28 cellular contexts compared by ENCODE assay signal in genomic region chr15:62904511-62904910, GRCh38.
DNase-seq lines count a peak whose midpoint lies in the region; ATAC-seq, FAIRE-seq and TF ChIP-seq lines count a peak whose summit lies in the region.
"Had no signal": no experiment of that assay in that cellular context is flagged by ENCODE, and none has a peak within 500 bp of the region (broad histone marks: within the 10 kb centered on the region; RNA-seq: fewer than 3 reads in every experiment).

No MANE protein-coding gene starts in this region.

- peak overlapping the region; percentile 3 for H3K27ac Mint-ChIP-seq in astrocyte (ENCODE audit: unreplicated experiment)
- H3K27ac Mint-ChIP-seq: activated CD4-positive, alpha-beta memory T cell treated with anti-CD3 and anti-CD28 coated beads, Interleukin-2, amount 10 ng/mL, durations not matched to agents 7 days and 5 days; activated naive CD8-positive, alpha-beta T cell; CD4-positive, CD25-positive, alpha-beta regulatory T cell; stimulated activated memory B cell treated with anti-CD40 and anti-IgM and Interleukin-4, amounts not matched to agents 10 μg/mL and 1 μg/mL and 100 μg/mL, for 72 hours; WTC11 had no signal

- H3K27me3 ChIP-seq in astrocyte (ENCODE audit: insufficient read depth, low read length), result no peaks in the 10 kb centered on the region
- no peaks in the 10 kb centered on the region for H3K27me3 ChIP-seq in liver (ENCODE audit: control insufficient read depth in 4 of 4, insufficient read depth in 4 of 4, low read length in 3 of 4)
- H3K27me3 ChIP-seq: heart right ventricle, spleen, suprapubic skin, uterus had no signal

- no peak for FAIRE-seq in astrocyte (lab: Jason Lieb, UNC)
- FAIRE-seq: endothelial cell of umbilical vein had no signal

- no peaks in the 10 kb centered on the region for H4K20me1 ChIP-seq in astrocyte (ENCODE audit: insufficient read depth, low read length)

- TF ChIP-seq RAD21 in liver (IDR thresholded peaks at IDR 0.05), result peak in 1 of 2 donors; percentile 86

- H3K27me3 Mint-ChIP-seq in astrocyte (ENCODE audit: low read depth, unreplicated experiment), result no peaks in the 10 kb centered on the region
- H3K27me3 Mint-ChIP-seq: activated CD4-positive, alpha-beta memory T cell treated with anti-CD3 and anti-CD28 coated beads, Interleukin-2, amount 10 ng/mL, durations not matched to agents 7 days and 5 days; stimulated activated memory B cell treated with anti-CD40 and anti-IgM and Interleukin-4, amounts not matched to agents 10 μg/mL and 1 μg/mL and 100 μg/mL, for 72 hours had no signal

- no peaks in the 10 kb centered on the region for H3K36me3 Mint-ChIP-seq in astrocyte (ENCODE audit: low read depth, unreplicated experiment)
- H3K36me3 Mint-ChIP-seq: activated naive CD8-positive, alpha-beta T cell; CD4-positive, CD25-positive, alpha-beta regulatory T cell; stimulated activated memory B cell treated with anti-CD40 and anti-IgM and Interleukin-4, amounts not matched to agents 10 μg/mL and 1 μg/mL and 100 μg/mL, for 72 hours; WTC11 had no signal

- H3K9me3 ChIP-seq in astrocyte (ENCODE audit: insufficient read depth, low read depth, low read length) (no peaks in the 10 kb centered on the region), liver (ENCODE audit: control insufficient read depth in 4 of 4, low read length in 3 of 4) (no peaks in the 10 kb centered on the region)
- H3K9me3 ChIP-seq: heart right ventricle, spleen, suprapubic skin, uterus had no signal

- H3K4me2 ChIP-seq in astrocyte (ENCODE audit: low read length), result no peak overlapping the region

- H3K4me3 Mint-ChIP-seq in astrocyte (ENCODE audit: unreplicated experiment), result no peak overlapping the region
- H3K4me3 Mint-ChIP-seq: activated CD4-positive, alpha-beta memory T cell treated with anti-CD3 and anti-CD28 coated beads, Interleukin-2, amount 10 ng/mL, durations not matched to agents 7 days and 5 days; activated naive CD8-positive, alpha-beta T cell; CD4-positive, CD25-positive, alpha-beta regulatory T cell; stimulated activated memory B cell treated with anti-CD40 and anti-IgM and Interleukin-4, amounts not matched to agents 10 μg/mL and 1 μg/mL and 100 μg/mL, for 72 hours; WTC11 had no signal

- H2AFZ ChIP-seq in astrocyte (ENCODE audit: low read depth, low read length), result no peak overlapping the region

- ATAC-seq in GM21529 (IDR thresholded peaks at IDR 0.05; ENCODE audit: unreplicated experiment), result no peak
- no peak for ATAC-seq in HG02981 (IDR thresholded peaks at IDR 0.05; ENCODE audit: unreplicated experiment)
- ATAC-seq: heart right ventricle; left colon; Right ventricle myocardium inferior; stimulated activated memory B cell treated with anti-CD40 and anti-IgM and Interleukin-4, amounts not matched to agents 10 μg/mL and 1 μg/mL and 100 μg/mL, for 72 hours; WTC11 had no signal

- peaks cover 22% of the 10 kb centered on the region for H3K4me1 Mint-ChIP-seq in astrocyte (ENCODE audit: low read depth, unreplicated experiment)
- H3K4me1 Mint-ChIP-seq: activated CD4-positive, alpha-beta memory T cell treated with anti-CD3 and anti-CD28 coated beads, Interleukin-2, amount 10 ng/mL, durations not matched to agents 7 days and 5 days; CD4-positive, CD25-positive, alpha-beta regulatory T cell; stimulated activated memory B cell treated with anti-CD40 and anti-IgM and Interleukin-4, amounts not matched to agents 10 μg/mL and 1 μg/mL and 100 μg/mL, for 72 hours had no signal

- H3K27ac ChIP-seq in astrocyte (ENCODE audit: low read depth, low read length), result no peak overlapping the region
- H3K27ac ChIP-seq in liver (ENCODE audit: low read depth in 1 of 2, low read length in 2 of 2), result no peak overlapping the region
- H3K27ac ChIP-seq: heart right ventricle, spleen, suprapubic skin, uterus had no signal

- H3K36me3 ChIP-seq in astrocyte (ENCODE audit: insufficient read depth, low read length) (no peaks in the 10 kb centered on the region), liver (ENCODE audit: control insufficient read depth in 4 of 4, insufficient read depth in 3 of 4, low read depth in 1 of 4, low read length in 3 of 4) (no peaks in the 10 kb centered on the region)
- H3K36me3 ChIP-seq: heart right ventricle, spleen, suprapubic skin, uterus had no signal

- H3K4me3 ChIP-seq in AG09309 (ENCODE audit: control insufficient read depth, low read depth, low read length) (no peak overlapping the region), astrocyte (ENCODE audit: insufficient read depth, low read depth, low read length) (no peak overlapping the region), liver (ENCODE audit: low read depth in 1 of 3, low read length in 3 of 3) (no peak overlapping the region)
- H3K4me3 ChIP-seq: heart right ventricle, spleen, suprapubic skin, uterus had no signal

- no peaks in the 10 kb centered on the region for H3K9me3 Mint-ChIP-seq in astrocyte (ENCODE audit: unreplicated experiment)
- H3K9me3 Mint-ChIP-seq: activated CD4-positive, alpha-beta memory T cell treated with anti-CD3 and anti-CD28 coated beads, Interleukin-2, amount 10 ng/mL, durations not matched to agents 7 days and 5 days; CD4-positive, CD25-positive, alpha-beta regulatory T cell; stimulated activated memory B cell treated with anti-CD40 and anti-IgM and Interleukin-4, amounts not matched to agents 10 μg/mL and 1 μg/mL and 100 μg/mL, for 72 hours had no signal

- H3K9ac ChIP-seq in astrocyte (ENCODE audit: low read length) (no peak overlapping the region), liver (ENCODE audit: low read depth in 1 of 2, low read length in 2 of 2) (no peak overlapping the region)

- 88% methylated on average over 6 of the region's 6 CpGs for whole genome bisulfite sequencing in liver

- no peaks in the 10 kb centered on the region for H3K4me1 ChIP-seq in astrocyte (ENCODE audit: insufficient read depth, low read length)
- H3K4me1 ChIP-seq in liver (ENCODE audit: control insufficient read depth in 4 of 4, insufficient read depth in 4 of 4, low read length in 3 of 4), result peaks cover 0 to 5% (median under 1%) of the 10 kb centered on the region in 4 donors
- H3K4me1 ChIP-seq: spleen had no signal

- TF ChIP-seq CTCF in AG09309 (IDR thresholded peaks at IDR 0.05; ENCODE audit: control insufficient read depth, insufficient read depth, low read depth, low read length, missing control alignments), result peak; percentile 72
- TF ChIP-seq CTCF in astrocyte (IDR thresholded peaks at IDR 0.05; ENCODE audit: insufficient read depth, low read depth, low read length), result no peak
- peak; percentile 25 for TF ChIP-seq CTCF in liver (IDR thresholded peaks at IDR 0.05; ENCODE audit: low read depth, low read length, missing input control)

- DNase-seq in AG09309 (ENCODE audit: low read depth), result no peak
- peak; percentile 28 for DNase-seq in GM19238 (ENCODE audit: insufficient read length, low spot score)
- DNase-seq in astrocyte (ENCODE audit: low read depth), result no peak
- no peak for DNase-seq in inferior parietal cortex (ENCODE audit: extremely low spot score)
- DNase-seq: activated CD4-positive, alpha-beta memory T cell treated with anti-CD3 and anti-CD28 coated beads, Interleukin-2, amount 10 ng/mL, durations not matched to agents 7 days and 5 days; aorta; CD4-positive, CD25-positive, alpha-beta regulatory T cell; EL; heart right ventricle; left colon; mesendoderm; NCI-H1417 treated with DMSO at 0.1 percent for 48 hours; NCI-H2081 treated with DMSO at 0.1 percent for 48 hours; OCI-M1; retina; spleen; stimulated activated CD4-positive, alpha-beta T cell treated with anti-CD3 and anti-CD28 coated beads, Interleukin-4, amount 100 ng/mL, for 1 hour; T1000; uterus had no signal

- no peaks in the 10 kb centered on the region for H3K79me2 ChIP-seq in astrocyte (ENCODE audit: insufficient read depth, low read length)

TF ChIP-seq in liver, 16 proteins besides CTCF, POLR2A, EP300 and RAD21 (continues in another document):
- TF ChIP-seq ZBTB33 (IDR thresholded peaks at IDR 0.05) (no peak), REST (IDR thresholded peaks at IDR 0.05) (no peak), YY1 (IDR thresholded peaks at IDR 0.05) (no peak), HNF4G (IDR thresholded peaks at IDR 0.05) (no peak), HNF4A (conservative IDR thresholded peaks at IDR 0.05) (no peak)
